In the genomic region with DNA sequence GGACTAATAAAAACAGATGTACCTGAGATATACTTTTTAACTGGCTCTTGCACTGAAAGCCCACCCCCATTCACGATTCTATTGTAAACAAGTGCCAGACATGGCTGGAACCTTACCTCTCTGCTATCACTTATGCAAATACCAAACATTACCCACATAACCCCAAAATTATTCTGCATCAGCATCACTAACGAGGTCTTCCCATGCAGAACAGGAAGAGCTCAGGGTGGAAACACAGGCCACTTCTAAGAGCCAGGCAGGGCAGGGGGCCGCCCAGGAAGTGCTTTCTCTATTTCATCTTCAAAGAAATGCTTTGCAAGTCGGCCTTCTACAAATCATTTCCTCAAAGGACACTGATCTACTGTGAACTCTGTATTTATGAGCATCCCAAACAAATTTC, we compare ENCODE assay signal across 10 cellular contexts. TPM values are rescaled to one million over a fixed set of nuclear protein-coding genes. Genes with fewer than 3 reads are reported as not detected.
A peak's percentile ranks its signal among the peaks of the same experiment; 100 is the strongest.
DNase-seq lines count a peak whose midpoint lies in the region; ATAC-seq, FAIRE-seq and TF ChIP-seq lines count a peak whose summit lies in the region.
"Had no signal": no experiment of that assay in that cellular context is flagged by ENCODE, and none has a peak within 500 bp of the region (broad histone marks: within the 10 kb centered on the region; RNA-seq: fewer than 3 reads in every experiment).

No MANE protein-coding gene starts in this region.

- H3K4me3 ChIP-seq in OCI-LY7 (ENCODE audit: low read depth, low read length, poor library complexity, severe bottlenecking) (no peak overlapping the region), astrocyte (ENCODE audit: insufficient read depth, low read depth, low read length) (peak overlapping the region; percentile 63)

- no peak for DNase-seq in CD14-positive monocyte (ENCODE audit: low spot score)
- peak; percentile 25 for DNase-seq in OCI-LY7 (ENCODE audit: low spot score)
- no peak for DNase-seq in astrocyte (ENCODE audit: low read depth)
- DNase-seq in naive thymus-derived CD8-positive, alpha-beta T cell = peak; percentile 22 to 85 (median 74)
- no peak for DNase-seq in D341Med (ENCODE audit: low spot score)
- DNase-seq in anterior cingulate cortex (lab: John Stamatoyannopoulos, UW) = no peak
- DNase-seq in glomerular visceral epithelial cell (ENCODE audit: extremely low spot score) = no peak
- DNase-seq: MV-4-11 had no signal

- peaks cover 5% of the 10 kb centered on the region for H3K4me1 ChIP-seq in OCI-LY7 (ENCODE audit: insufficient read depth, low read length, poor library complexity, severe bottlenecking)
- H3K4me1 ChIP-seq in astrocyte (ENCODE audit: insufficient read depth, low read length) = peaks cover 34% of the 10 kb centered on the region

- no peak for FAIRE-seq in astrocyte (lab: Jason Lieb, UNC)
- FAIRE-seq: GM18507 had no signal

- H3K4me2 ChIP-seq in OCI-LY7 (ENCODE audit: low read length) (peak overlapping the region; percentile 39), astrocyte (ENCODE audit: low read length) (peak overlapping the region; percentile 91)

- H3K4me3 Mint-ChIP-seq in CD14-positive monocyte = peak overlapping the region; percentile 78 to 89
- peak overlapping the region; percentile 79 for H3K4me3 Mint-ChIP-seq in astrocyte (ENCODE audit: unreplicated experiment)
- H3K4me3 Mint-ChIP-seq in naive thymus-derived CD8-positive, alpha-beta T cell = peak overlapping the region; percentile 43 to 86 (median 74)

- POLR2A ChIA-PET in OCI-LY7 (lab: Charles Lee) = no interaction called here
- POLR2A ChIA-PET in naive thymus-derived CD8-positive, alpha-beta T cell (lab: Charles Lee) = no interaction called here

- no peaks in the 10 kb centered on the region for H3K9me2 ChIP-seq in OCI-LY7 (ENCODE audit: insufficient read depth, low read length)

- ATAC-seq in naive thymus-derived CD8-positive, alpha-beta T cell = peak; percentile 88 to 94
- no peak for ATAC-seq in GM18505 (IDR thresholded peaks at IDR 0.05; ENCODE audit: unreplicated experiment)

- no peaks in the 10 kb centered on the region for H3K79me2 ChIP-seq in OCI-LY7 (ENCODE audit: insufficient read depth, low read depth, low read length)
- peaks cover 98% of the 10 kb centered on the region for H3K79me2 ChIP-seq in astrocyte (ENCODE audit: insufficient read depth, low read length)

- peak overlapping the region; percentile 76 for H3K9ac ChIP-seq in astrocyte (ENCODE audit: low read length)

- H3K9me3 Mint-ChIP-seq in CD14-positive monocyte = peaks cover 0 to 6% (median 0%) of the 10 kb centered on the region in 7 donors
- no peaks in the 10 kb centered on the region for H3K9me3 Mint-ChIP-seq in astrocyte (ENCODE audit: unreplicated experiment)
- no peaks in the 10 kb centered on the region for H3K9me3 Mint-ChIP-seq in naive thymus-derived CD8-positive, alpha-beta T cell

- H2AFZ ChIP-seq in OCI-LY7 (ENCODE audit: low read length) (no peak overlapping the region), astrocyte (ENCODE audit: low read depth, low read length) (no peak overlapping the region)

- no peaks in the 10 kb centered on the region for H3K9me3 ChIP-seq in OCI-LY7 (ENCODE audit: low read length)
- no peaks in the 10 kb centered on the region for H3K9me3 ChIP-seq in astrocyte (ENCODE audit: insufficient read depth, low read depth, low read length)

- H3K27ac Mint-ChIP-seq in CD14-positive monocyte = peak overlapping the region in 4 of 7 donors; percentile 10 to 73 (median 18)
- no peak overlapping the region for H3K27ac Mint-ChIP-seq in astrocyte (ENCODE audit: unreplicated experiment)
- peak overlapping the region in 9 of 10 donors; percentile 17 to 87 (median 51) for H3K27ac Mint-ChIP-seq in naive thymus-derived CD8-positive, alpha-beta T cell

- TF ChIP-seq CTCF in CD14-positive monocyte (IDR thresholded peaks at IDR 0.05) (no peak), OCI-LY7 (conservative IDR thresholded peaks at IDR 0.05; ENCODE audit: low read length) (no peak), astrocyte (IDR thresholded peaks at IDR 0.05; ENCODE audit: insufficient read depth, low read depth, low read length) (no peak)

- no peak for TF ChIP-seq POLR2A in GM18505 (IDR thresholded peaks at IDR 0.05; ENCODE audit: borderline replicate concordance, extremely low read depth, insufficient read depth, insufficient read length)

- H4K20me1 ChIP-seq in OCI-LY7 (ENCODE audit: insufficient read depth, low read length) (no peaks in the 10 kb centered on the region), astrocyte (ENCODE audit: insufficient read depth, low read length) (peaks cover 47% of the 10 kb centered on the region)

- intact Hi-C loops in CD14-positive monocyte (cut with micrococcal nuclease) = loop anchor here in 1 of 2 donors (10.0 kb wide), 1 partner anchor 356 kb away; no protein-coding TSS in a partner anchor
- intact Hi-C loops in OCI-LY7 (cut with micrococcal nuclease; ENCODE audit: unreplicated experiment) = no loop called here

- no peaks in the 10 kb centered on the region for H3K27me3 Mint-ChIP-seq in CD14-positive monocyte (ENCODE audit: low read depth in 3 of 3)
- H3K27me3 Mint-ChIP-seq in astrocyte (ENCODE audit: low read depth, unreplicated experiment) = no peaks in the 10 kb centered on the region
- no peaks in the 10 kb centered on the region for H3K27me3 Mint-ChIP-seq in naive thymus-derived CD8-positive, alpha-beta T cell

- H3K36me3 Mint-ChIP-seq in CD14-positive monocyte (peaks cover 37 to 56% of the 10 kb centered on the region in 2 donors), astrocyte (ENCODE audit: low read depth, unreplicated experiment) (peaks cover 5% of the 10 kb centered on the region)
- peaks cover 0 to 15% (median 7%) of the 10 kb centered on the region in 3 donors for H3K36me3 Mint-ChIP-seq in naive thymus-derived CD8-positive, alpha-beta T cell

- H3K27ac ChIP-seq in OCI-LY7 (ENCODE audit: low read depth, low read length, poor library complexity, severe bottlenecking) = no peak overlapping the region
- H3K27ac ChIP-seq in astrocyte (ENCODE audit: low read depth, low read length) = no peak overlapping the region

- H3K36me3 ChIP-seq in OCI-LY7 (ENCODE audit: insufficient read depth, low read length) = no peaks in the 10 kb centered on the region
- no peaks in the 10 kb centered on the region for H3K36me3 ChIP-seq in astrocyte (ENCODE audit: insufficient read depth, low read length)

- H3K27me3 ChIP-seq in astrocyte (ENCODE audit: insufficient read depth, low read length) = no peaks in the 10 kb centered on the region

- peaks cover 67% of the 10 kb centered on the region for H3K4me1 Mint-ChIP-seq in CD14-positive monocyte
- peaks cover 42% of the 10 kb centered on the region for H3K4me1 Mint-ChIP-seq in astrocyte (ENCODE audit: low read depth, unreplicated experiment)
- peaks cover 28 to 62% (median 57%) of the 10 kb centered on the region in 4 donors for H3K4me1 Mint-ChIP-seq in naive thymus-derived CD8-positive, alpha-beta T cell

- CTCF ChIA-PET in OCI-LY7 (lab: Charles Lee; ENCODE audit: unreplicated experiment) = no interaction called here

- no TSS peak for BruUV-seq in OCI-LY7 (replicated peaks; lab: Mats Ljungman, UMichigan)

RNA-seq across cellular contexts. Expression of a gene that starts 7.3 kb away (rescaled TPM):
- polyA plus RNA-seq in CD14-positive monocyte = 1 to 10 TPM; 2.4 to 3.5 TPM
- total RNA-seq in OCI-LY7 (2014; rRNA removed; shearing (Covaris generic)) = 0.63 and 0.77 TPM in 2 replicates
- total RNA-seq in OCI-LY7 (2022) (2.7 and 2.9 TPM in 2 replicates), astrocyte (14.4 and 20.1 TPM in 2 replicates)
- total RNA-seq in naive thymus-derived CD8-positive, alpha-beta T cell = 10 to 100 TPM; 20.7 to 21.5 TPM
- polyA plus RNA-seq in naive thymus-derived CD8-positive, alpha-beta T cell = 1 to 10 TPM; 2.1 to 2.9 (median 2.7) TPM

Comparison
In these comparisons a context has a peak if more than half of its experiments do, and no peak if none do; other contexts are left out.
1. DNase-seq: peak in OCI-LY7 (single experiment) and naive thymus-derived CD8-positive, alpha-beta T cell (10 of 10); none in CD14-positive monocyte (single experiment), astrocyte (single experiment), D341Med (single experiment), anterior cingulate cortex (0 of 58) and glomerular visceral epithelial cell (single experiment).
2. Peak in every context shown above with its lines, with median percentiles within 50 percentile points of each other: H3K4me3 Mint-ChIP-seq.